ENCODE assay signal across 20 cellular contexts in genomic region chr17:59073972-59074371, GRCh38. TPM values are rescaled to one million over a fixed set of nuclear protein-coding genes. Genes with fewer than 3 reads are reported as not detected.
DNase-seq lines count a peak whose midpoint lies in the region; ATAC-seq, FAIRE-seq and TF ChIP-seq lines count a peak whose summit lies in the region.
"Had no signal": no experiment of that assay in that cellular context is flagged by ENCODE, and none has a peak within 500 bp of the region (broad histone marks: within the 10 kb centered on the region; RNA-seq: fewer than 3 reads in every experiment).

No MANE protein-coding gene starts in this region.

- in situ Hi-C loops in HepG2 (cut with HindIII; ENCODE audit: extremely low pct_ligation_motif_present, low pct_unique_long_range_greater_than_20kb): no loop called here
- in situ Hi-C loops in GM12878 (cut with MboI): no loop called here
- in situ Hi-C loops in ACHN (cut with HindIII; ENCODE audit: low pct_ligation_motif_present, low pct_unique_long_range_greater_than_20kb, low sequenced_read_pairs): no loop called here

- H3K27me3 ChIP-seq in HepG2 (ENCODE audit: control insufficient read depth in 1 of 2, insufficient read depth in 2 of 2, low read length in 2 of 2) (no peaks in the 10 kb centered on the region), right lobe of liver (no peaks in the 10 kb centered on the region), GM12878 (replicated peaks in 1 of 2; ENCODE audit: control insufficient read depth in 2 of 2, insufficient read depth in 2 of 2, low read length in 1 of 2) (no peaks in the 10 kb centered on the region), foreskin keratinocyte (no peaks in the 10 kb centered on the region), suprapubic skin (no peaks in the 10 kb centered on the region)
- H3K27me3 ChIP-seq: SJCRH30 had no signal

- H3K4me1 ChIP-seq in HepG2 (ENCODE audit: insufficient read depth, low read length) (no peaks in the 10 kb centered on the region), right lobe of liver (no peaks in the 10 kb centered on the region), GM12878 (ENCODE audit: control insufficient read depth, insufficient read depth, low read length) (no peaks in the 10 kb centered on the region), foreskin keratinocyte (peaks cover 11% of the 10 kb centered on the region), suprapubic skin (no peaks in the 10 kb centered on the region)

- H3K27ac ChIP-seq in HepG2 (ENCODE audit: extremely low read length, insufficient read depth, low read length): no peak overlapping the region
- H3K27ac ChIP-seq in right lobe of liver: no peak overlapping the region
- no peak overlapping the region for H3K27ac ChIP-seq in GM12878 (ENCODE audit: control insufficient read depth, insufficient read depth)
- peak overlapping the region; percentile 48 for H3K27ac ChIP-seq in foreskin keratinocyte
- H3K27ac ChIP-seq in suprapubic skin: no peak overlapping the region

- TF ChIP-seq EP300 in HepG2 (IDR thresholded peaks at IDR 0.05; ENCODE audit: low read depth in 2 of 2, low read length in 2 of 2) (no peak), HepG2 (CRISPR knock-in tag; IDR thresholded peaks at IDR 0.05; ENCODE audit: borderline replicate concordance) (no peak), GM12878 (IDR thresholded peaks at IDR 0.05; ENCODE audit: borderline replicate concordance in 1 of 2, control insufficient read depth in 1 of 2, low read depth in 2 of 2, low read length in 2 of 2) (no peak), suprapubic skin (IDR thresholded peaks at IDR 0.05) (no peak)

- ATAC-seq in HepG2 (no peak), right lobe of liver (no peak), GM12878 (no peak), foreskin keratinocyte (no peak), HG03432 (IDR thresholded peaks at IDR 0.05; ENCODE audit: unreplicated experiment) (no peak)

- FAIRE-seq in HepG2 (lab: Jason Lieb, UNC) (no peak), GM12878 (lab: Jason Lieb, UNC) (no peak)
- FAIRE-seq: G401.6, GM12892, GM19239 had no signal

- H3K4me3 ChIP-seq in HepG2 (replicated peaks in 1 of 3; ENCODE audit: insufficient read depth in 1 of 3, low read depth in 2 of 3, low read length in 3 of 3) (no peak overlapping the region), right lobe of liver (no peak overlapping the region), GM12878 (no peak overlapping the region), suprapubic skin (no peak overlapping the region)
- H3K4me3 ChIP-seq: SJCRH30 had no signal

- H2AFZ ChIP-seq in HepG2 (ENCODE audit: low read length) (no peak overlapping the region), GM12878 (ENCODE audit: control insufficient read depth, low read depth, low read length) (no peak overlapping the region)

- H3K9ac ChIP-seq in HepG2 (ENCODE audit: insufficient read depth, low read depth, low read length) (no peak overlapping the region), GM12878 (ENCODE audit: control insufficient read depth, insufficient read depth, low read length) (no peak overlapping the region)

- H3K9me3 ChIP-seq in HepG2 (ENCODE audit: low read length): no peaks in the 10 kb centered on the region
- no peaks in the 10 kb centered on the region for H3K9me3 ChIP-seq in right lobe of liver
- no peaks in the 10 kb centered on the region for H3K9me3 ChIP-seq in GM12878 (replicated peaks; ENCODE audit: control insufficient read depth, insufficient read depth, low read length)
- H3K9me3 ChIP-seq in suprapubic skin: no peaks in the 10 kb centered on the region
- H3K9me3 ChIP-seq: SJCRH30 had no signal

- TF ChIP-seq POLR2A in HepG2 (IDR thresholded peaks at IDR 0.05; ENCODE audit: insufficient read depth in 1 of 2, low read depth in 2 of 2, low read length in 2 of 2) (no peak), right lobe of liver (IDR thresholded peaks at IDR 0.05) (no peak), GM12878 (IDR thresholded peaks at IDR 0.05; ENCODE audit: low read depth, low read length) (no peak), suprapubic skin (IDR thresholded peaks at IDR 0.05) (no peak)

- DNase-seq in HepG2 (ENCODE audit: low spot score) (no peak), right lobe of liver (no peak), GM12878 (ENCODE audit: low read depth, low spot score) (no peak), foreskin keratinocyte (no peak), ACHN (no peak), NCI-H526 (lab: John Stamatoyannopoulos, UW) (no peak), suprapubic skin (ENCODE audit: low spot score in 2 of 2) (no peak)
- DNase-seq: Calu3; CD4-positive, CD25-positive, alpha-beta regulatory T cell; DMS79; GOT3; NCI-H1436 treated with DMSO at 0.1 percent for 48 hours; NCI-H2081; NCI-H524; RPMI8226; SJCRH30 had no signal

- H3K79me2 ChIP-seq in HepG2 (ENCODE audit: insufficient read depth, low read length) (no peaks in the 10 kb centered on the region), GM12878 (ENCODE audit: control insufficient read depth, insufficient read depth, low read length) (no peaks in the 10 kb centered on the region)

- RAD21 ChIA-PET in GM12878 (lab: Charles Lee; ENCODE audit: unreplicated experiment): no interaction called here

- H3K36me3 ChIP-seq in HepG2 (replicated peaks in 1 of 2; ENCODE audit: control insufficient read depth in 1 of 2, insufficient read depth in 2 of 2, low read length in 2 of 2): peaks cover 1 to 46% of the 10 kb centered on the region in 2 experiments; a peak in 4 of 5 replicates
- H3K36me3 ChIP-seq in right lobe of liver: peaks cover 0 to 44% (median 2%) of the 10 kb centered on the region in 4 donors
- H3K36me3 ChIP-seq in GM12878 (ENCODE audit: control insufficient read depth in 2 of 2, insufficient read depth in 2 of 2, low read length in 1 of 2): peaks cover 3 to 8% of the 10 kb centered on the region in 2 experiments
- H3K36me3 ChIP-seq in suprapubic skin: peaks cover 61% of the 10 kb centered on the region

- intact Hi-C loops in HepG2 (cut with micrococcal nuclease; ENCODE audit: unreplicated experiment): no loop called here
- intact Hi-C loops in right lobe of liver (cut with DNase I): no loop called here
- intact Hi-C loops in GM12878 (cut with micrococcal nuclease; ENCODE audit: unreplicated experiment): no loop called here

- no peak for TF ChIP-seq RAD21 in HepG2 (CRISPR knock-in tag; IDR thresholded peaks at IDR 0.05)
- no peak for TF ChIP-seq RAD21 in GM12878 (IDR thresholded peaks at IDR 0.05; ENCODE audit: insufficient read depth, low read depth, low read length)

- CTCF ChIA-PET in HepG2 (lab: Yijun Ruan, JAX; ENCODE audit: low intra/inter-chr PET ratio, low total read pairs): no interaction called here
- CTCF ChIA-PET in GM12878 (lab: Yijun Ruan, JAX): no interaction called here

- POLR2A ChIA-PET in HepG2 (lab: Yijun Ruan, JAX) (no interaction called here), GM12878 (lab: Charles Lee) (no interaction called here)

- no peak overlapping the region for H3K4me2 ChIP-seq in HepG2 (ENCODE audit: low read depth, low read length)
- no peak overlapping the region for H3K4me2 ChIP-seq in GM12878 (ENCODE audit: control insufficient read depth, insufficient read depth)

- WGBS in HepG2 (ENCODE audit: low lambda C conversion rate): 95% methylated on average over 1 of the region's 1 CpG
- WGBS in right lobe of liver (ENCODE audit: insufficient coverage, low coverage, low lambda C conversion rate, missing lambda C conversion rate): 91% methylated on average over 1 of the region's 1 CpG
- WGBS in GM12878 (ENCODE audit: insufficient coverage, insufficient replicate concordance, low lambda C conversion rate, missing lambda C conversion rate): 93% methylated on average over 1 of the region's 1 CpG
- 96% methylated on average over 1 of the region's 1 CpG for WGBS in suprapubic skin

- no peak for TF ChIP-seq CTCF in HepG2 (CRISPR knock-in tag; IDR thresholded peaks at IDR 0.05)
- TF ChIP-seq CTCF in right lobe of liver (IDR thresholded peaks at IDR 0.05): no peak
- no peak for TF ChIP-seq CTCF in GM12878 (IDR thresholded peaks at IDR 0.05 in 2 of 3, conservative IDR thresholded peaks at IDR 0.05 in 1 of 3; ENCODE audit: control insufficient read depth in 2 of 3, extremely low read depth in 1 of 3, insufficient read depth in 1 of 3, low read depth in 3 of 3, low read length in 3 of 3)
- TF ChIP-seq CTCF in foreskin keratinocyte (conservative IDR thresholded peaks at IDR 0.05): no peak
- no peak for TF ChIP-seq CTCF in suprapubic skin (IDR thresholded peaks at IDR 0.05)

- SMC1A ChIA-PET in GM12878 (lab: Charles Lee; ENCODE audit: uncharacterized antibody, unreplicated experiment): no interaction called here

- BruUV-seq in HepG2 (replicated peaks; lab: Mats Ljungman, UMichigan) (no TSS peak), GM12878 (replicated peaks; lab: Mats Ljungman, UMichigan) (no TSS peak)

- H4K20me1 ChIP-seq in HepG2 (ENCODE audit: insufficient read depth, low read length): no peaks in the 10 kb centered on the region
- H4K20me1 ChIP-seq in GM12878 (ENCODE audit: control insufficient read depth, insufficient read depth): no peaks in the 10 kb centered on the region

RNA-seq across cellular contexts. Expression of gene TRIM37, which starts 32.7 kb away (rescaled TPM):
- total RNA-seq in HepG2 (2016; rRNA removed; fragmentation: Illumina TruSeq; extraction: Trizol): 39.1 and 48.1 TPM in 2 replicates
- total RNA-seq in HepG2 (2016; cell fraction: cytosol; rRNA removed; fragmentation: Illumina TruSeq; extraction: Trizol; ENCODE audit: low read depth): 12.1 and 14.0 TPM in 2 replicates
- 39.2 and 51.8 TPM in 2 replicates for total RNA-seq in HepG2 (2016; cell fraction: insoluble cytoplasmic fraction; rRNA removed; fragmentation: Illumina TruSeq; extraction: Trizol)
- total RNA-seq in HepG2 (2016; cell fraction: membrane; rRNA removed; fragmentation: Illumina TruSeq; extraction: Trizol): 27.1 and 27.4 TPM in 2 replicates
- total RNA-seq in HepG2 (2016; cell fraction: nucleus; rRNA removed; fragmentation: Illumina TruSeq; extraction: Trizol): 30.4 and 38.6 TPM in 2 replicates
- 10.1 and 12.4 TPM in 2 replicates for polyA plus RNA-seq in HepG2 (2011; rRNA removed)
- 5.2 and 7.4 TPM in 2 replicates for polyA plus RNA-seq in HepG2 (2011; cell fraction: cytosol; rRNA removed)
- polyA plus RNA-seq in HepG2 (2011; cell fraction: nucleus; rRNA removed): 7.8 and 8.1 TPM in 2 replicates
- polyA plus RNA-seq in HepG2 (2012): 10.9 and 11.7 TPM in 2 replicates
- 3.1 and 3.7 TPM in 2 replicates for polyA plus RNA-seq in HepG2 (2016; cell fraction: cytosol; fragmentation: Illumina TruSeq; extraction: Trizol; ENCODE audit: low read depth)
- polyA plus RNA-seq in HepG2 (2016; cell fraction: insoluble cytoplasmic fraction; fragmentation: Illumina TruSeq; extraction: Trizol; ENCODE audit: low read depth): 32.9 and 34.8 TPM in 2 replicates
- polyA plus RNA-seq in HepG2 (2016; cell fraction: membrane; fragmentation: Illumina TruSeq; extraction: Trizol; ENCODE audit: low read depth): 10.8 and 11.4 TPM in 2 replicates
- 30.6 and 31.5 TPM in 2 replicates for polyA plus RNA-seq in HepG2 (2016; cell fraction: nucleus; fragmentation: Illumina TruSeq; extraction: Trizol; ENCODE audit: insufficient read depth, low read depth)
- 42.6 and 98.7 TPM in 2 replicates for polyA minus RNA-seq in HepG2 (2011; rRNA and poly(A)+ RNA removed; ENCODE audit: low replicate concordance)
- 9.7 and 11.4 TPM in 2 replicates for polyA minus RNA-seq in HepG2 (2011; cell fraction: cytosol; rRNA and poly(A)+ RNA removed)
- polyA minus RNA-seq in HepG2 (2011; cell fraction: nucleus; rRNA and poly(A)+ RNA removed): 44.3 and 55.3 TPM in 2 replicates
- 10 to 100 TPM in 1 of 6 experiments, 1 to 10 TPM in 5; 7.2 to 11.0 (median 9.0) TPM for total RNA-seq in right lobe of liver
- 38.9 and 39.3 TPM in 2 replicates for total RNA-seq in GM12878 (2013; cell fraction: nucleolus; rRNA removed)
- total RNA-seq in GM12878 (2014; rRNA removed): 17.7 and 19.7 TPM in 2 replicates
- total RNA-seq in GM12878 (2014; rRNA removed; fragmentation: Illumina TruSeq; extraction: Trizol): 19.4 and 19.7 TPM in 2 replicates
- total RNA-seq in GM12878 (2021): 17.9 and 20.6 TPM in 2 replicates
- polyA plus RNA-seq in GM12878 (2011; ENCODE audit: low read depth): 8.1 TPM
- 18.6 and 24.4 TPM in 2 replicates for polyA plus RNA-seq in GM12878 (2011; rRNA removed)
- polyA plus RNA-seq in GM12878 (2011; cell fraction: cytosol; rRNA removed): 8.0 and 8.8 TPM in 2 replicates
- 15.6 and 48.8 TPM in 2 replicates for polyA plus RNA-seq in GM12878 (2011; cell fraction: nucleus; rRNA removed)
- polyA plus RNA-seq in GM12878 (2012): 6.8 and 7.0 TPM in 2 replicates
- polyA plus RNA-seq in GM12878 (2014; fragmentation: Illumina TruSeq; extraction: Trizol): 16.4 and 21.2 TPM in 2 replicates
- polyA plus RNA-seq in GM12878 (2014; fragmentation: Nextera tagmentation; extraction: Ambion mirVana): 1 to 10 TPM; 4.8 to 6.7 TPM
- polyA plus RNA-seq in GM12878 (2014; rRNA removed): 11.7 and 13.3 TPM in 2 replicates
- 10 to 100 TPM; 18.6 to 19.6 TPM for polyA plus RNA-seq in GM12878 (2016; fragmentation: Nextera tagmentation; extraction: Ambion mirVana)
- 23.4 and 46.4 TPM in 2 replicates for polyA minus RNA-seq in GM12878 (2011; rRNA and poly(A)+ RNA removed)
- 6.5 and 14.7 TPM in 2 replicates for polyA minus RNA-seq in GM12878 (2011; cell fraction: cytosol; rRNA and poly(A)+ RNA removed)
- polyA minus RNA-seq in GM12878 (2011; cell fraction: nucleus; rRNA and poly(A)+ RNA removed): 33.1 and 38.7 TPM in 2 replicates
- 27.9 and 28.1 TPM in 2 replicates for total RNA-seq in foreskin keratinocyte
- polyA plus RNA-seq in foreskin keratinocyte: 9.2 and 10.3 TPM in 2 replicates
- 10 to 100 TPM; 11.1 to 18.3 (median 14.6) TPM for total RNA-seq in suprapubic skin
